ENCODE assay signal across 10 cellular contexts in the genomic region with DNA sequence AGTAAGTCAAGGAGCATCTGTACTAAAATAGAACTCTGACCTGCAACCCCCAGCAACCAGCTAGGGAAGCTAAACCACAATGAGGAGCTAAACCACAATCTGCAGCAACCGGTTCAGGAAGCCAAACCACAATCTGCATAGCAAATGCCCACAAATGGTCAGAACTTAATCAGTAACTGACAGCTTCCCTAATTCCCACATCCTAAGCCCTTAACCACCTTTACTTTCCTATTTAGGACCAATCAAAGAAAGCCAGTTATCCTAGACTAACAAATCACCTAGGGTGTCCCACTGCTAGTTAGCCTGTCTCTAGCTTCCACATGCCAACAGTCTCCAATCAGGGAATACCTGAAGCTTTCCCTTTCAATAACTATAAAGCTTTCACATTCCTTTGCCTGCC.
A peak's percentile ranks its signal among the peaks of the same experiment; 100 is the strongest.
DNase-seq lines count a peak whose midpoint lies in the region; ATAC-seq and TF ChIP-seq lines count a peak whose summit lies in the region.
"Had no signal": no experiment of that assay in that cellular context is flagged by ENCODE, and none has a peak within 500 bp of the region (broad histone marks: within the 10 kb centered on the region; RNA-seq: fewer than 3 reads in every experiment).

No MANE protein-coding gene starts in this region.

- no peak overlapping the region for H3K18ac ChIP-seq in mesendoderm (ENCODE audit: low read length)

- H3K27me3 ChIP-seq in mammary epithelial cell (ENCODE audit: insufficient read depth, low read length) (peaks cover 48% of the 10 kb centered on the region), mesendoderm (ENCODE audit: insufficient read depth, low read length, poor library complexity) (no peaks in the 10 kb centered on the region), gastroesophageal sphincter (no peaks in the 10 kb centered on the region), tibial nerve (no peaks in the 10 kb centered on the region)
- H3K27me3 ChIP-seq: ascending aorta had no signal

- H3K79me2 ChIP-seq in mammary epithelial cell (ENCODE audit: insufficient read depth, low read length) (no peaks in the 10 kb centered on the region), mesendoderm (ENCODE audit: control insufficient read depth, insufficient read depth, low read length) (no peaks in the 10 kb centered on the region)

- no peaks in the 10 kb centered on the region for H4K20me1 ChIP-seq in mammary epithelial cell (ENCODE audit: insufficient read depth, low read length)

- no peak overlapping the region for H3K4me2 ChIP-seq in mammary epithelial cell (ENCODE audit: insufficient read depth, low read depth, low read length)
- H3K4me2 ChIP-seq in mesendoderm (ENCODE audit: low read length) = no peak overlapping the region

- H2AK5ac ChIP-seq in mesendoderm (ENCODE audit: low read length) = no peak overlapping the region

- no peak overlapping the region for H3K4me3 ChIP-seq in mammary epithelial cell (replicated peaks in 1 of 3; ENCODE audit: insufficient read depth in 1 of 3, low read depth in 2 of 3, low read length in 3 of 3)
- H3K4me3 ChIP-seq in mesendoderm (ENCODE audit: low read length) = no peak overlapping the region
- H3K4me3 ChIP-seq in gastroesophageal sphincter = no peak overlapping the region
- H3K4me3 ChIP-seq in tibial nerve = no peak overlapping the region
- H3K4me3 ChIP-seq: ascending aorta had no signal

- no peak overlapping the region for H4K8ac ChIP-seq in mesendoderm (ENCODE audit: low read depth, low read length)

- WGBS in mammary epithelial cell (ENCODE audit: low coverage, missing lambda C conversion rate) = 0% methylated on average over 1 of the region's 1 CpG
- WGBS in mesendoderm (ENCODE audit: extremely low coverage, insufficient coverage, low lambda C conversion rate) = no CpG with 5 or more reads among the region's 1 CpG
- WGBS in gastroesophageal sphincter (ENCODE audit: low coverage in 1 of 2), 2 donors = 0 to 27% methylated on average over 1 of the region's 1 CpG
- WGBS in tibial nerve, 2 donors = 0 to 26% methylated on average over 1 of the region's 1 CpG

- intact Hi-C loops in mammary epithelial cell (cut with micrococcal nuclease) (no loop called here), sciatic nerve (cut with DNase I) (no loop called here)

- no peak overlapping the region for H2BK15ac ChIP-seq in mesendoderm (replicated peaks; ENCODE audit: low read depth)

- in situ Hi-C loops in mammary epithelial cell (cut with MboI; ENCODE audit: low sequenced_read_pairs in 2 of 2) = no loop called here

- TF ChIP-seq CTCF in mammary epithelial cell (conservative IDR thresholded peaks at IDR 0.05 in 1 of 2, IDR thresholded peaks at IDR 0.05 in 1 of 2; ENCODE audit: extremely low read depth in 1 of 2, insufficient read depth in 1 of 2, low read depth in 1 of 2, low read length in 2 of 2) = no peak
- no peak for TF ChIP-seq CTCF in gastroesophageal sphincter (IDR thresholded peaks at IDR 0.05)
- no peak for TF ChIP-seq CTCF in tibial nerve (IDR thresholded peaks at IDR 0.05)

- H2BK120ac ChIP-seq in mesendoderm (ENCODE audit: low read depth, low read length) = no peak overlapping the region

- no peaks in the 10 kb centered on the region for H3K9me3 ChIP-seq in mammary epithelial cell (replicated peaks; ENCODE audit: insufficient read depth, low read length)
- H3K9me3 ChIP-seq in gastroesophageal sphincter = no peaks in the 10 kb centered on the region
- no peaks in the 10 kb centered on the region for H3K9me3 ChIP-seq in tibial nerve
- H3K9me3 ChIP-seq: ascending aorta had no signal

- no TSS peak for BruUV-seq in mammary epithelial cell (replicated peaks; lab: Mats Ljungman, UMichigan)

- TF ChIP-seq EP300 in gastroesophageal sphincter (IDR thresholded peaks at IDR 0.05) = no peak
- no peak for TF ChIP-seq EP300 in tibial nerve (IDR thresholded peaks at IDR 0.05)

- peaks cover 6% of the 10 kb centered on the region for H3K4me1 ChIP-seq in mammary epithelial cell (ENCODE audit: insufficient read depth, low read length)
- H3K4me1 ChIP-seq in mesendoderm (ENCODE audit: control insufficient read depth, low read depth, low read length) = no peaks in the 10 kb centered on the region
- H3K4me1 ChIP-seq in gastroesophageal sphincter = no peaks in the 10 kb centered on the region
- H3K4me1 ChIP-seq in tibial nerve = no peaks in the 10 kb centered on the region
- H3K4me1 ChIP-seq: ascending aorta had no signal

- DNase-seq in H4 (ENCODE audit: low spot score) = peak; percentile 82
- DNase-seq in NCI-H526 (lab: John Stamatoyannopoulos, UW) = peak; percentile 19 to 70
- DNase-seq in mammary epithelial cell = peak; percentile 74
- DNase-seq in mesendoderm = peak; percentile 50
- no peak for DNase-seq in sciatic nerve (ENCODE audit: low spot score)
- DNase-seq in tibial nerve (ENCODE audit: low spot score in 2 of 2) = no peak

- no peak for ATAC-seq in sciatic nerve
- ATAC-seq in gastroesophageal sphincter = no peak
- ATAC-seq in GM19328 (IDR thresholded peaks at IDR 0.05; ENCODE audit: unreplicated experiment) = no peak
- ATAC-seq: esophagus mucosa had no signal

- no peak overlapping the region for H3K9ac ChIP-seq in mammary epithelial cell (ENCODE audit: insufficient read depth, low read length)
- H3K9ac ChIP-seq in mesendoderm (ENCODE audit: low read length) = no peak overlapping the region

- dilution Hi-C loops in mammary epithelial cell (cut with HindIII; ENCODE audit: low sequenced_read_pairs) = no loop called here

- H3K36me3 ChIP-seq in mammary epithelial cell (ENCODE audit: insufficient read depth, low read length) (no peaks in the 10 kb centered on the region), mesendoderm (ENCODE audit: control insufficient read depth, insufficient read depth, low read length) (no peaks in the 10 kb centered on the region), gastroesophageal sphincter (no peaks in the 10 kb centered on the region), tibial nerve (no peaks in the 10 kb centered on the region)
- H3K36me3 ChIP-seq: ascending aorta had no signal

- no peak overlapping the region for H3K56ac ChIP-seq in mesendoderm (ENCODE audit: low read length)

- H3K79me1 ChIP-seq in mesendoderm (ENCODE audit: low read length) = no peaks in the 10 kb centered on the region

- no peak overlapping the region for H2BK5ac ChIP-seq in mesendoderm (ENCODE audit: low read length)

- no peak overlapping the region for H3K27ac ChIP-seq in mammary epithelial cell (ENCODE audit: insufficient read depth, low read depth, low read length)
- H3K27ac ChIP-seq in mesendoderm (ENCODE audit: low read depth, low read length) = no peak overlapping the region
- no peak overlapping the region for H3K27ac ChIP-seq in gastroesophageal sphincter
- no peak overlapping the region for H3K27ac ChIP-seq in tibial nerve
- H3K27ac ChIP-seq: ascending aorta had no signal

- H2AFZ ChIP-seq in mammary epithelial cell (ENCODE audit: low read depth, low read length) = no peak overlapping the region

- H4K5ac ChIP-seq in mesendoderm (ENCODE audit: low read length) = no peak overlapping the region

- H3K23ac ChIP-seq in mesendoderm (ENCODE audit: low read length) = no peak overlapping the region

- H3K4ac ChIP-seq in mesendoderm (ENCODE audit: low read depth, low read length) = no peak overlapping the region

- TF ChIP-seq POLR2A in gastroesophageal sphincter (IDR thresholded peaks at IDR 0.05) = no peak
- TF ChIP-seq POLR2A in tibial nerve (IDR thresholded peaks at IDR 0.05) = no peak

- CTCF ChIA-PET in mammary epithelial cell (lab: Charles Lee; ENCODE audit: low non-redundant PET) = no interaction called here

Comparison
In these comparisons a context has a peak if more than half of its experiments do, and no peak if none do; other contexts are left out.
1. DNase-seq: peak in H4 (single experiment), NCI-H526 (2 of 2), mammary epithelial cell (single experiment) and mesendoderm (single experiment); none in sciatic nerve (single experiment) and tibial nerve (0 of 2).